Comparison of ENCODE assay signal across 19 cellular contexts in genomic region chr20:44248420-44248759, GRCh38. TPM values are rescaled to one million over a fixed set of nuclear protein-coding genes. Genes with fewer than 3 reads are reported as not detected.
"Had no signal": no experiment of that assay in that cellular context is flagged by ENCODE, and none has a peak within 500 bp of the region (broad histone marks: within the 10 kb centered on the region; RNA-seq: fewer than 3 reads in every experiment).

No MANE protein-coding gene starts in this region.

- H3K27ac ChIP-seq: coronary artery, left ventricle myocardium inferior, stomach had no signal

- H3K4me3 Mint-ChIP-seq: activated CD4-positive, alpha-beta T cell treated with anti-CD3 and anti-CD28 coated beads, Interleukin-2, amount 10 ng/mL, durations not matched to agents 24 days and 14 days; activated CD8-positive, alpha-beta memory T cell treated with anti-CD3 and anti-CD28 coated beads, Interleukin-2, amount 10 ng/mL, durations not matched to agents 7 days and 5 days; activated CD8-positive, alpha-beta T cell treated with anti-CD3 and anti-CD28 coated beads for 36 hours; activated naive CD4-positive, alpha-beta T cell treated with anti-CD3 and anti-CD28 coated beads, Interleukin-2, amount 10 ng/mL, durations not matched to agents 7 days and 5 days; stimulated activated memory B cell treated with anti-CD40 and anti-IgM and Interleukin-4, amounts not matched to agents 10 μg/mL and 1 μg/mL and 100 μg/mL, for 72 hours had no signal

- H3K4me1 Mint-ChIP-seq: activated CD4-positive, alpha-beta T cell treated with anti-CD3 and anti-CD28 coated beads, Interleukin-2, amount 10 ng/mL, durations not matched to agents 24 days and 14 days; activated CD8-positive, alpha-beta memory T cell treated with anti-CD3 and anti-CD28 coated beads, Interleukin-2, amount 10 ng/mL, durations not matched to agents 7 days and 5 days; activated naive CD4-positive, alpha-beta T cell treated with anti-CD3 and anti-CD28 coated beads, Interleukin-2, amount 10 ng/mL, durations not matched to agents 7 days and 5 days; stimulated activated memory B cell treated with anti-CD40 and anti-IgM and Interleukin-4, amounts not matched to agents 10 μg/mL and 1 μg/mL and 100 μg/mL, for 72 hours had no signal

- H3K27ac Mint-ChIP-seq: activated CD4-positive, alpha-beta T cell treated with anti-CD3 and anti-CD28 coated beads, Interleukin-2, amount 10 ng/mL, durations not matched to agents 24 days and 14 days; activated CD8-positive, alpha-beta memory T cell treated with anti-CD3 and anti-CD28 coated beads, Interleukin-2, amount 10 ng/mL, durations not matched to agents 7 days and 5 days; activated CD8-positive, alpha-beta T cell treated with anti-CD3 and anti-CD28 coated beads for 36 hours; activated naive CD4-positive, alpha-beta T cell treated with anti-CD3 and anti-CD28 coated beads, Interleukin-2, amount 10 ng/mL, durations not matched to agents 7 days and 5 days; stimulated activated memory B cell treated with anti-CD40 and anti-IgM and Interleukin-4, amounts not matched to agents 10 μg/mL and 1 μg/mL and 100 μg/mL, for 72 hours; T-helper 17 cell had no signal

- H3K36me3 Mint-ChIP-seq: activated CD8-positive, alpha-beta memory T cell treated with anti-CD3 and anti-CD28 coated beads, Interleukin-2, amount 10 ng/mL, durations not matched to agents 7 days and 5 days; stimulated activated memory B cell treated with anti-CD40 and anti-IgM and Interleukin-4, amounts not matched to agents 10 μg/mL and 1 μg/mL and 100 μg/mL, for 72 hours had no signal

- DNase-seq: activated CD8-positive, alpha-beta memory T cell treated with anti-CD3 and anti-CD28 coated beads, Interleukin-2, amount 10 ng/mL, durations not matched to agents 7 days and 5 days; activated effector memory CD4-positive, alpha-beta T cell treated with anti-CD3 and anti-CD28 coated beads, Interleukin-2, amount 50 U/mL, for 16 hours; activated T-cell treated with anti-CD3 and anti-CD28 coated beads for 4 hours; cerebellar nuclear complex; stomach; SW 1271; T-helper 17 cell had no signal

- H3K9me3 ChIP-seq: left ventricle myocardium inferior, stomach had no signal

- ATAC-seq: activated CD4-positive, CD25-positive, alpha-beta regulatory T cell treated with anti-CD3 and anti-CD28 coated beads, Interleukin-2, amount 50 U/mL, for 24 hours; activated CD8-positive, alpha-beta memory T cell treated with anti-CD3 and anti-CD28 coated beads, Interleukin-2, amount 10 ng/mL, durations not matched to agents 7 days and 5 days; stimulated activated memory B cell treated with anti-CD40 and anti-IgM and Interleukin-4, amounts not matched to agents 10 μg/mL and 1 μg/mL and 100 μg/mL, for 72 hours; T-helper 17 cell had no signal

- H3K36me3 ChIP-seq: left ventricle myocardium inferior, stomach had no signal

- H3K9me3 Mint-ChIP-seq: activated CD4-positive, alpha-beta T cell treated with anti-CD3 and anti-CD28 coated beads, Interleukin-2, amount 10 ng/mL, durations not matched to agents 24 days and 14 days; activated CD8-positive, alpha-beta T cell treated with anti-CD3 and anti-CD28 coated beads for 36 hours; activated naive CD4-positive, alpha-beta T cell treated with anti-CD3 and anti-CD28 coated beads, Interleukin-2, amount 10 ng/mL, durations not matched to agents 7 days and 5 days; stimulated activated memory B cell treated with anti-CD40 and anti-IgM and Interleukin-4, amounts not matched to agents 10 μg/mL and 1 μg/mL and 100 μg/mL, for 72 hours had no signal

RNA-seq across cellular contexts. Expression of gene GDAP1L1, which starts 1.3 kb away (rescaled TPM):
- total RNA-seq: activated CD4-positive, alpha-beta T cell treated with anti-CD3 and anti-CD28 coated beads, Interleukin-2, amount 10 ng/mL, durations not matched to agents 24 days and 14 days; activated CD8-positive, alpha-beta memory T cell treated with anti-CD3 and anti-CD28 coated beads, Interleukin-2, amount 10 ng/mL, durations not matched to agents 7 days and 5 days; fibroblast of lung; glomerular endothelial cell; lung microvascular endothelial cell; naive thymus-derived CD4-positive, alpha-beta T cell; sciatic nerve; T-helper 17 cell had no signal
- polyA plus RNA-seq: fibroblast of lung; naive thymus-derived CD4-positive, alpha-beta T cell had no signal
